Comparison of ENCODE assay signal across 33 cellular contexts in genomic region chr4:17866790-17867189, GRCh38. TPM values are rescaled to one million over a fixed set of nuclear protein-coding genes. Genes with fewer than 3 reads are reported as not detected.
"Had no signal": no experiment of that assay in that cellular context is flagged by ENCODE, and none has a peak within 500 bp of the region (broad histone marks: within the 10 kb centered on the region; RNA-seq: fewer than 3 reads in every experiment).

No MANE protein-coding gene starts in this region.

- H3K27me3 ChIP-seq: cardiac muscle cell, Peyer's patch, SJSA1 had no signal

- H3K4me3 ChIP-seq: cardiac muscle cell, Peyer's patch, SJSA1 had no signal

- H3K9ac ChIP-seq: KMS-11, SK-N-SH had no signal

- H3K36me3 ChIP-seq: cardiac muscle cell, Peyer's patch, SJSA1 had no signal

- DNase-seq: activated B cell treated with CpG ODN at 0.5 μM for 24 hours; activated CD4-positive, alpha-beta memory T cell treated with anti-CD3 and anti-CD28 coated beads, Interleukin-2, amount 10 ng/mL, durations not matched to agents 7 days and 5 days; activated CD4-positive, alpha-beta T cell treated with anti-CD3 and anti-CD28 coated beads for 4 hours; activated CD4-positive, CD25-positive, alpha-beta regulatory T cell treated with anti-CD3 and anti-CD28 coated beads, Interleukin-2, amount 50 U/mL, for 72 hours; activated CD8-positive, alpha-beta memory T cell treated with anti-CD3 and anti-CD28 coated beads for 24 hours; activated CD8-positive, alpha-beta memory T cell treated with anti-CD3 and anti-CD28 coated beads, Interleukin-2, amount 10 ng/mL, durations not matched to agents 7 days and 5 days; activated CD8-positive, alpha-beta memory T cell treated with anti-CD3 and anti-CD28 coated beads, Interleukin-2, amount 50 U/mL, for 48 hours; activated effector memory CD4-positive, alpha-beta T cell treated with Interleukin-2 at 50 U/mL for 16 hours; activated naive CD4-positive, alpha-beta T cell treated with anti-CD3 and anti-CD28 coated beads, Interleukin-2, amount 50 U/mL, for 16 hours; activated naive CD8-positive, alpha-beta T cell treated with anti-CD3 and anti-CD28 coated beads for 36 hours; activated T-cell treated with anti-CD3 and anti-CD28 coated beads, Interleukin-2, amount 50 U/mL, for 48 hours; amniotic stem cell; aorta; NCI-H1092 treated with DMSO at 0.1 percent for 48 hours; NCI-H1417; NCI-H1694; NCI-H1930; NCI-H2081 treated with DMSO at 0.1 percent for 48 hours; NCI-H345; NCI-H524 treated with DMSO at 0.1 percent for 48 hours; NCI-H748 treated with DMSO at 0.1 percent for 48 hours; NK-92 treated with Interleukin-12 subunit alpha and Interleukin-12 subunit beta, amount 100 ng/mL, for 24 hours; PC-3; Peyer's patch; RPMI8226; SHP77 treated with DMSO at 0.1 percent for 48 hours; SK-N-SH had no signal

- ATAC-seq: activated CD8-positive, alpha-beta memory T cell treated with anti-CD3 and anti-CD28 coated beads, Interleukin-2, amount 10 ng/mL, durations not matched to agents 7 days and 5 days; PC-3 had no signal

- H3K27me3 Mint-ChIP-seq: activated B cell treated with CpG ODN at 0.5 μM for 24 hours; activated CD4-positive, alpha-beta memory T cell treated with anti-CD3 and anti-CD28 coated beads, Interleukin-2, amount 10 ng/mL, durations not matched to agents 7 days and 5 days; activated CD8-positive, alpha-beta memory T cell treated with anti-CD3 and anti-CD28 coated beads, Interleukin-2, amount 10 ng/mL, durations not matched to agents 7 days and 5 days; activated naive CD8-positive, alpha-beta T cell treated with anti-CD3 and anti-CD28 coated beads for 36 hours; central memory CD8-positive, alpha-beta T cell had no signal

- H3K4me1 Mint-ChIP-seq: activated B cell treated with CpG ODN at 0.5 μM for 24 hours; activated CD4-positive, alpha-beta memory T cell treated with anti-CD3 and anti-CD28 coated beads, Interleukin-2, amount 10 ng/mL, durations not matched to agents 7 days and 5 days; activated CD8-positive, alpha-beta memory T cell treated with anti-CD3 and anti-CD28 coated beads, Interleukin-2, amount 10 ng/mL, durations not matched to agents 7 days and 5 days; activated naive CD8-positive, alpha-beta T cell treated with anti-CD3 and anti-CD28 coated beads for 36 hours; central memory CD8-positive, alpha-beta T cell had no signal

- H3K4me1 ChIP-seq: Peyer's patch, SJSA1 had no signal

- H3K27ac Mint-ChIP-seq: activated B cell treated with CpG ODN at 0.5 μM for 24 hours; activated CD4-positive, alpha-beta memory T cell treated with anti-CD3 and anti-CD28 coated beads, Interleukin-2, amount 10 ng/mL, durations not matched to agents 7 days and 5 days; activated CD8-positive, alpha-beta memory T cell treated with anti-CD3 and anti-CD28 coated beads, Interleukin-2, amount 10 ng/mL, durations not matched to agents 7 days and 5 days; activated naive CD8-positive, alpha-beta T cell treated with anti-CD3 and anti-CD28 coated beads for 36 hours; T-helper 1 cell treated with Interleukin-12 subunit alpha and Interleukin-12 subunit beta and Interleukin-4 antibody, amounts not matched to agents 30 μg/mL and 1 μg/mL, for 36 hours; T-helper 2 cell treated with Interferon-gamma antibody and Interleukin-4, amounts not matched to agents 5 μg/mL and 100 μg/mL, for 36 hours had no signal

- H3K4me2 ChIP-seq: KMS-11, SK-N-SH had no signal

- H3K9me3 ChIP-seq: SJSA1, SK-N-SH had no signal

- H3K4me3 Mint-ChIP-seq: activated B cell treated with CpG ODN at 0.5 μM for 24 hours; activated CD4-positive, alpha-beta memory T cell treated with anti-CD3 and anti-CD28 coated beads, Interleukin-2, amount 10 ng/mL, durations not matched to agents 7 days and 5 days; activated CD8-positive, alpha-beta memory T cell treated with anti-CD3 and anti-CD28 coated beads, Interleukin-2, amount 10 ng/mL, durations not matched to agents 7 days and 5 days; activated naive CD8-positive, alpha-beta T cell treated with anti-CD3 and anti-CD28 coated beads for 36 hours; central memory CD8-positive, alpha-beta T cell; T-helper 1 cell treated with Interleukin-12 subunit alpha and Interleukin-12 subunit beta and Interleukin-4 antibody, amounts not matched to agents 30 μg/mL and 1 μg/mL, for 36 hours; T-helper 2 cell treated with Interferon-gamma antibody and Interleukin-4, amounts not matched to agents 5 μg/mL and 100 μg/mL, for 36 hours had no signal

- H3K27ac ChIP-seq: cardiac muscle cell, KMS-11, Peyer's patch, SJSA1 had no signal

RNA-seq across cellular contexts. Expression of gene NCAPG, which starts 56.0 kb away (rescaled TPM):
- polyA plus RNA-seq: aorta had no signal
